ENCODE assay signal across 11 cellular contexts in the genomic region with DNA sequence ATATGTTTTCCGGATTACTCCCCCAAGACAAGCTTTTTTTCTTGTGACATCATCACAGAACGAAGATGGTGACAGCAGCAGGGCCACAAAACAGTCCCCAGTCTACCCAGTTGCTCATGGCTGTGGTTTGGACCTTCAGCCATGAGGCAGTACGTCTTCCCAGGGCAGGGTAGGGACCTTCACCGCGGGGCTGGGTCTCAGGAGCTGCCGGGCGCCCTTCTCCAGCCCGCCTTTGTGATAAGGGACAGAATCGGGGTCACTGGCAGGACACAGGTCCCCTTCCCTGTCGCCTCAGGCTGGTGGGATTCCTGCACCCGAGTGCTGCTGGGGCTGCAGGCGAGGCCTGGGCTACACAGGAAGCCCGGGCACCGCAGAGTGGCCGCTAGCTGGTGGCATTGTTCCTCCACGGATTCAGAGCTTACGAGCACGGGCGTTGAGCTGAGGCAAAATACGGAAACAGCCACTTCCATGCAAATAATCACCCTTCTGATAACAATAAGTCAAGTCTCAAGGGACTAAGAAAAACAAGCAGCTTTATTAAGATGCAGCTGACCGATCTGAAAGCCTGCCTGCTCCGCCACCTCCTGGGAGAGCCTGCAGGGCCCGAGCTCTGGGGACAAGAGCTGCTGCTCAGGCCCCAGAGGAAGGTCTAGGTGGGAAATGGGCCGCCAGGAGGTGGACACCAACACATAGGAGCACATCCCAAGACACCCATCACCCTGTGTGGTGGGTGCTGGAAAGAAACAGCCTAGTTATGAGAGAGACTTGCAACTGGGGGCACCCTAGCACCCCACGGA.
DNase-seq lines count a peak whose midpoint lies in the region; ATAC-seq lines count a peak whose summit lies in the region.
"Had no signal": no experiment of that assay in that cellular context is flagged by ENCODE, and none has a peak within 500 bp of the region (broad histone marks: within the 10 kb centered on the region; RNA-seq: fewer than 3 reads in every experiment).

No MANE protein-coding gene starts in this region.

- no peaks in the 10 kb centered on the region for H3K36me3 Mint-ChIP-seq in stimulated activated memory B cell treated with anti-CD40 and anti-IgM and Interleukin-4, amounts not matched to agents 10 μg/mL and 1 μg/mL and 100 μg/mL, for 72 hours

- ATAC-seq in HG02970 (IDR thresholded peaks at IDR 0.05; ENCODE audit: low FRiP score, unreplicated experiment) = peak; percentile 40
- peak; percentile 88 for ATAC-seq in stimulated activated memory B cell treated with anti-CD40 and anti-IgM and Interleukin-4, amounts not matched to agents 10 μg/mL and 1 μg/mL and 100 μg/mL, for 72 hours

- peaks cover 91% of the 10 kb centered on the region for H3K27me3 Mint-ChIP-seq in stimulated activated memory B cell treated with anti-CD40 and anti-IgM and Interleukin-4, amounts not matched to agents 10 μg/mL and 1 μg/mL and 100 μg/mL, for 72 hours

- DNase-seq in NCI-H2081 (lab: John Stamatoyannopoulos, UW) (peak; percentile 9 to 22), NCI-H2081 treated with DMSO at 0.1 percent for 48 hours (lab: John Stamatoyannopoulos, UW) (no peak), UCSD-AML1 (lab: John Stamatoyannopoulos, UW; ENCODE audit: unreplicated experiment) (peak; percentile 82), NCI-H187 treated with DMSO at 0.1 percent for 48 hours (lab: John Stamatoyannopoulos, UW) (no peak), midbrain (lab: John Stamatoyannopoulos, UW) (no peak), NCI-H446 (lab: John Stamatoyannopoulos, UW) (no peak)
- DNase-seq: 8988T, cerebellar nuclear complex, RPMI8226 had no signal

- peak overlapping the region; percentile 76 for H3K4me3 Mint-ChIP-seq in stimulated activated memory B cell treated with anti-CD40 and anti-IgM and Interleukin-4, amounts not matched to agents 10 μg/mL and 1 μg/mL and 100 μg/mL, for 72 hours

- H3K9me3 Mint-ChIP-seq in stimulated activated memory B cell treated with anti-CD40 and anti-IgM and Interleukin-4, amounts not matched to agents 10 μg/mL and 1 μg/mL and 100 μg/mL, for 72 hours = no peaks in the 10 kb centered on the region

- H3K27ac Mint-ChIP-seq in stimulated activated memory B cell treated with anti-CD40 and anti-IgM and Interleukin-4, amounts not matched to agents 10 μg/mL and 1 μg/mL and 100 μg/mL, for 72 hours = peak overlapping the region; percentile 64

- peaks cover 61% of the 10 kb centered on the region for H3K4me1 Mint-ChIP-seq in stimulated activated memory B cell treated with anti-CD40 and anti-IgM and Interleukin-4, amounts not matched to agents 10 μg/mL and 1 μg/mL and 100 μg/mL, for 72 hours

Comparison
In these comparisons a context has a peak if more than half of its experiments do, and no peak if none do; other contexts are left out.
1. DNase-seq: peak in NCI-H2081 (2 of 2) and UCSD-AML1 (single experiment); none in NCI-H2081 treated with DMSO at 0.1 percent for 48 hours (single experiment), NCI-H187 treated with DMSO at 0.1 percent for 48 hours (single experiment), midbrain (single experiment) and NCI-H446 (0 of 2).